ENCODE assay signal across 1 cellular context in the genomic region with DNA sequence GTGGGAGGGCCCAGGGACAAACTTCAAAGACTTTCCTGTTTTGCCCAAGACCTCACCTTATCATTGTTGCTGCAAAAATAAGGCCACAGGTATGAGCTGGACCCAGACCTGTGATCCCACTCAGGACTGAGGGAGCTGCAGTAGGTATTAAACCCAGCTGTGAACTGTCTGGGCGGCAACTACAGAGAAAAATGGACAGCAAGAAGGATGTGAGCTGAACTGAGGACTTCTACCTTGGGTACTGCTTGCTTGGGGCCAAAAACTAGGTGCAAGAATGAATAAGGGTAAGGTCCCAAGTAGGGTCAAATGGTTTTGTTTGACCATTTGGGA.
TF ChIP-seq lines count a peak whose summit lies in the region.

No MANE protein-coding gene starts in this region.

TF ChIP-seq in GM23338, 12 proteins besides CTCF, POLR2A, EP300 and RAD21 (continued from another document):
- TF ChIP-seq, protein P1, sequence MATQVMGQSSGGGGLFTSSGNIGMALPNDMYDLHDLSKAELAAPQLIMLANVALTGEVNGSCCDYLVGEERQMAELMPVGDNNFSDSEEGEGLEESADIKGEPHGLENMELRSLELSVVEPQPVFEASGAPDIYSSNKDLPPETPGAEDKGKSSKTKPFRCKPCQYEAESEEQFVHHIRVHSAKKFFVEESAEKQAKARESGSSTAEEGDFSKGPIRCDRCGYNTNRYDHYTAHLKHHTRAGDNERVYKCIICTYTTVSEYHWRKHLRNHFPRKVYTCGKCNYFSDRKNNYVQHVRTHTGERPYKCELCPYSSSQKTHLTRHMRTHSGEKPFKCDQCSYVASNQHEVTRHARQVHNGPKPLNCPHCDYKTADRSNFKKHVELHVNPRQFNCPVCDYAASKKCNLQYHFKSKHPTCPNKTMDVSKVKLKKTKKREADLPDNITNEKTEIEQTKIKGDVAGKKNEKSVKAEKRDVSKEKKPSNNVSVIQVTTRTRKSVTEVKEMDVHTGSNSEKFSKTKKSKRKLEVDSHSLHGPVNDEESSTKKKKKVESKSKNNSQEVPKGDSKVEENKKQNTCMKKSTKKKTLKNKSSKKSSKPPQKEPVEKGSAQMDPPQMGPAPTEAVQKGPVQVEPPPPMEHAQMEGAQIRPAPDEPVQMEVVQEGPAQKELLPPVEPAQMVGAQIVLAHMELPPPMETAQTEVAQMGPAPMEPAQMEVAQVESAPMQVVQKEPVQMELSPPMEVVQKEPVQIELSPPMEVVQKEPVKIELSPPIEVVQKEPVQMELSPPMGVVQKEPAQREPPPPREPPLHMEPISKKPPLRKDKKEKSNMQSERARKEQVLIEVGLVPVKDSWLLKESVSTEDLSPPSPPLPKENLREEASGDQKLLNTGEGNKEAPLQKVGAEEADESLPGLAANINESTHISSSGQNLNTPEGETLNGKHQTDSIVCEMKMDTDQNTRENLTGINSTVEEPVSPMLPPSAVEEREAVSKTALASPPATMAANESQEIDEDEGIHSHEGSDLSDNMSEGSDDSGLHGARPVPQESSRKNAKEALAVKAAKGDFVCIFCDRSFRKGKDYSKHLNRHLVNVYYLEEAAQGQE (IDR thresholded peaks at IDR 0.05; ENCODE audit: unreplicated experiment), result no peak
- TF ChIP-seq ZNF114 (CRISPR knock-in tag; IDR thresholded peaks at IDR 0.05), result no peak
- TF ChIP-seq EZH2 (IDR thresholded peaks at IDR 0.05; ENCODE audit: low read depth, unreplicated experiment), result no peak
- no peak for TF ChIP-seq CREB1 (CRISPR knock-in tag; IDR thresholded peaks at IDR 0.05; ENCODE audit: low read depth)
- TF ChIP-seq STAT1 (IDR thresholded peaks at IDR 0.05; ENCODE audit: unreplicated experiment), result no peak
- TF ChIP-seq ZNF462 (CRISPR knock-in tag; IDR thresholded peaks at IDR 0.05), result no peak
- TF ChIP-seq, protein P2, sequence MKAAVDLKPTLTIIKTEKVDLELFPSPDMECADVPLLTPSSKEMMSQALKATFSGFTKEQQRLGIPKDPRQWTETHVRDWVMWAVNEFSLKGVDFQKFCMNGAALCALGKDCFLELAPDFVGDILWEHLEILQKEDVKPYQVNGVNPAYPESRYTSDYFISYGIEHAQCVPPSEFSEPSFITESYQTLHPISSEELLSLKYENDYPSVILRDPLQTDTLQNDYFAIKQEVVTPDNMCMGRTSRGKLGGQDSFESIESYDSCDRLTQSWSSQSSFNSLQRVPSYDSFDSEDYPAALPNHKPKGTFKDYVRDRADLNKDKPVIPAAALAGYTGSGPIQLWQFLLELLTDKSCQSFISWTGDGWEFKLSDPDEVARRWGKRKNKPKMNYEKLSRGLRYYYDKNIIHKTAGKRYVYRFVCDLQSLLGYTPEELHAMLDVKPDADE (IDR thresholded peaks at IDR 0.05), result no peak
- TF ChIP-seq NANOG (IDR thresholded peaks at IDR 0.05; ENCODE audit: borderline replicate concordance), result no peak
- TF ChIP-seq POLR2AphosphoS5 (IDR thresholded peaks at IDR 0.05; ENCODE audit: low read depth), result no peak
TF ChIP-seq in GM23338: peak in this region for 0.
